Comparison of ENCODE assay signal across 27 cellular contexts in the genomic region with DNA sequence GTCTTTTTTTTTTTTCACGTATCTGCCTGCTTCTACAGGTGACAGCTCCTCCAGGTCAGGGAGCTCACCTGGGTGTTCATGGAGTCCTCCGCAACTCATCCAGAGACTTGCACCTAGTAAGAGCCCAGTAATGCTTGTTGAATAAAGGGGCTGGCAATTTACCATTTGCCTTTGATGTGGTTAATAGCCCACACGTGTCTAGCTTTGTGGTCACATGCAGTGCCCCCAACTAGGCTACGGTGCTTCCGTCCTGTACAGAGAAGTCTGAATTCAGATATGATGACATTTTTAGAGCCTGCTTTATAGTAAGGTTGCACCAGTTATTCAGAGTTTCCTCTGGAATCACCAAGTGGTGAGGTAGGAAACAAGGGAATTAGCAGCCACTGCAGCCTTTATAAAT.
DNase-seq lines count a peak whose midpoint lies in the region; ATAC-seq and TF ChIP-seq lines count a peak whose summit lies in the region.
"Had no signal": no experiment of that assay in that cellular context is flagged by ENCODE, and none has a peak within 500 bp of the region (broad histone marks: within the 10 kb centered on the region; RNA-seq: fewer than 3 reads in every experiment).

No MANE protein-coding gene starts in this region.

- in situ Hi-C loops in mammary epithelial cell (cut with MboI; ENCODE audit: low sequenced_read_pairs in 2 of 2) (no loop called here), HAP-1 (cut with MboI; ENCODE audit: low sequenced_read_pairs) (no loop called here)

- H3K27ac ChIP-seq in mammary epithelial cell (ENCODE audit: insufficient read depth, low read depth, low read length), result peak overlapping the region; percentile 42
- peak overlapping the region in 1 of 2 donors; percentile 15 for H3K27ac ChIP-seq in breast epithelium
- peak overlapping the region; percentile 12 for H3K27ac ChIP-seq in foreskin keratinocyte
- H3K27ac ChIP-seq: left ventricle myocardium inferior, right atrium auricular region had no signal

- TF ChIP-seq POLR2A in breast epithelium (IDR thresholded peaks at IDR 0.05), result no peak

- no peaks in the 10 kb centered on the region for H3K27me3 ChIP-seq in mammary epithelial cell (ENCODE audit: insufficient read depth, low read length)
- H3K27me3 ChIP-seq in breast epithelium, result no peaks in the 10 kb centered on the region
- no peaks in the 10 kb centered on the region for H3K27me3 ChIP-seq in foreskin keratinocyte
- H3K27me3 ChIP-seq in HAP-1 (ENCODE audit: low read depth), result no peaks in the 10 kb centered on the region
- H3K27me3 ChIP-seq: right atrium auricular region had no signal

- no peaks in the 10 kb centered on the region for H4K20me1 ChIP-seq in mammary epithelial cell (ENCODE audit: insufficient read depth, low read length)

- H3K36me3 ChIP-seq in mammary epithelial cell (ENCODE audit: insufficient read depth, low read length) (no peaks in the 10 kb centered on the region), breast epithelium (no peaks in the 10 kb centered on the region), HAP-1 (replicated peaks) (no peaks in the 10 kb centered on the region)
- H3K36me3 ChIP-seq: left ventricle myocardium inferior, right atrium auricular region had no signal

- peak overlapping the region; percentile 52 to 84 for H3K27ac Mint-ChIP-seq in stimulated activated naive CD8-positive, alpha-beta T cell treated with anti-CD3 and anti-CD28 coated beads, Interleukin-15, amount 100 ng/mL, for 72 hours
- H3K27ac Mint-ChIP-seq: activated CD4-positive, alpha-beta T cell treated with anti-CD3 and anti-CD28 coated beads, Interleukin-2, amount 10 ng/mL, durations not matched to agents 24 days and 14 days; activated T-helper 17 cell treated with anti-CD3 and anti-CD28 coated beads, Interleukin-2, amount 50 U/mL, for 72 hours; T-helper 17 cell had no signal

- no peaks in the 10 kb centered on the region for H3K79me2 ChIP-seq in mammary epithelial cell (ENCODE audit: insufficient read depth, low read length)

- no peak overlapping the region for H3K9ac ChIP-seq in mammary epithelial cell (ENCODE audit: insufficient read depth, low read length)

- ATAC-seq in foreskin keratinocyte (no peak), HG02588 (IDR thresholded peaks at IDR 0.05; ENCODE audit: unreplicated experiment) (no peak)
- ATAC-seq in stimulated activated naive CD8-positive, alpha-beta T cell treated with anti-CD3 and anti-CD28 coated beads, Interleukin-15, amount 100 ng/mL, for 72 hours, result peak; percentile 64
- ATAC-seq: T-helper 17 cell had no signal

- H3K4me3 ChIP-seq in mammary epithelial cell (replicated peaks in 1 of 3; ENCODE audit: insufficient read depth in 1 of 3, low read depth in 2 of 3, low read length in 3 of 3), result no peak overlapping the region
- no peak overlapping the region for H3K4me3 ChIP-seq in breast epithelium
- no peak overlapping the region for H3K4me3 ChIP-seq in HAP-1
- H3K4me3 ChIP-seq: left ventricle myocardium inferior, right atrium auricular region had no signal

- H3K4me1 ChIP-seq in mammary epithelial cell (ENCODE audit: insufficient read depth, low read length) (peaks cover 19% of the 10 kb centered on the region), breast epithelium (peaks cover 0 to 11% of the 10 kb centered on the region in 2 donors), foreskin keratinocyte (peaks cover 11% of the 10 kb centered on the region), HAP-1 (peaks cover 24% of the 10 kb centered on the region)

- H3K4me3 Mint-ChIP-seq in stimulated activated naive CD8-positive, alpha-beta T cell treated with anti-CD3 and anti-CD28 coated beads, Interleukin-15, amount 100 ng/mL, for 72 hours, result peak overlapping the region; percentile 38 to 50
- H3K4me3 Mint-ChIP-seq: activated CD4-positive, alpha-beta T cell treated with anti-CD3 and anti-CD28 coated beads, Interleukin-2, amount 10 ng/mL, durations not matched to agents 24 days and 14 days; activated T-helper 17 cell treated with anti-CD3 and anti-CD28 coated beads, Interleukin-2, amount 50 U/mL, for 72 hours; neural crest cell; T-helper 17 cell; type B pancreatic cell had no signal

- WGBS in mammary epithelial cell (ENCODE audit: low coverage, missing lambda C conversion rate), result 47% methylated on average over 5 of the region's 5 CpGs

- DNase-seq in mammary epithelial cell (no peak), breast epithelium (ENCODE audit: low spot score in 2 of 2) (no peak), SW480 (ENCODE audit: low spot score) (peak; percentile 96), foreskin keratinocyte (no peak), HAP-1 (ENCODE audit: low spot score in 2 of 2) (no peak), mucosa of gallbladder (ENCODE audit: low spot score) (no peak)
- DNase-seq in stimulated activated naive CD8-positive, alpha-beta T cell treated with anti-CD3 and anti-CD28 coated beads, Interleukin-15, amount 100 ng/mL, for 72 hours, result peak in 1 of 2 donors; percentile 21
- DNase-seq: activated CD4-positive, alpha-beta T cell treated with anti-CD3 and anti-CD28 coated beads, Interleukin-2, amount 10 ng/mL, durations not matched to agents 24 days and 14 days; cerebellar nuclear complex; COR-L47; GF-D8; glutamatergic neuron; HCEC 1CT; KG1; left ventricle myocardium inferior; midbrain; MM.1S; NCI-H1417 treated with DMSO at 0.1 percent for 48 hours; NCI-H2081; NCI-H2227 treated with DMSO at 0.1 percent for 48 hours; stimulated activated CD4-positive, alpha-beta T cell treated with anti-CD3 and anti-CD28 coated beads, Interleukin-2, amount 100 ng/mL, for 24 hours; T-helper 17 cell had no signal

- no peak overlapping the region for H2AFZ ChIP-seq in mammary epithelial cell (ENCODE audit: low read depth, low read length)

- dilution Hi-C loops in mammary epithelial cell (cut with HindIII; ENCODE audit: low sequenced_read_pairs), result no loop called here

- H3K9me3 Mint-ChIP-seq in stimulated activated naive CD8-positive, alpha-beta T cell treated with anti-CD3 and anti-CD28 coated beads, Interleukin-15, amount 100 ng/mL, for 72 hours, result peaks cover 0 to 3% of the 10 kb centered on the region in 2 donors
- H3K9me3 Mint-ChIP-seq: activated T-helper 17 cell treated with anti-CD3 and anti-CD28 coated beads, Interleukin-2, amount 50 U/mL, for 72 hours; neural crest cell; type B pancreatic cell had no signal

- TF ChIP-seq CTCF in mammary epithelial cell (conservative IDR thresholded peaks at IDR 0.05 in 1 of 2, IDR thresholded peaks at IDR 0.05 in 1 of 2; ENCODE audit: extremely low read depth in 1 of 2, insufficient read depth in 1 of 2, low read depth in 1 of 2, low read length in 2 of 2) (no peak), breast epithelium (IDR thresholded peaks at IDR 0.05) (no peak), foreskin keratinocyte (conservative IDR thresholded peaks at IDR 0.05) (no peak)

- BruUV-seq in mammary epithelial cell (replicated peaks; lab: Mats Ljungman, UMichigan), result no TSS peak

- H3K27me3 Mint-ChIP-seq in stimulated activated naive CD8-positive, alpha-beta T cell treated with anti-CD3 and anti-CD28 coated beads, Interleukin-15, amount 100 ng/mL, for 72 hours, result no peaks in the 10 kb centered on the region
- H3K27me3 Mint-ChIP-seq: activated CD4-positive, alpha-beta T cell treated with anti-CD3 and anti-CD28 coated beads, Interleukin-2, amount 10 ng/mL, durations not matched to agents 24 days and 14 days; activated T-helper 17 cell treated with anti-CD3 and anti-CD28 coated beads, Interleukin-2, amount 50 U/mL, for 72 hours; T-helper 17 cell; type B pancreatic cell had no signal

- CTCF ChIA-PET in mammary epithelial cell (lab: Charles Lee; ENCODE audit: low non-redundant PET), result interaction anchor here (1.2 kb wide), 1 partner anchor 220 kb away, joined by 11 read pairs; a partner anchor contains a TSS

- no peaks in the 10 kb centered on the region for H3K9me3 ChIP-seq in mammary epithelial cell (replicated peaks; ENCODE audit: insufficient read depth, low read length)
- no peaks in the 10 kb centered on the region for H3K9me3 ChIP-seq in breast epithelium
- H3K9me3 ChIP-seq in HAP-1, result no peaks in the 10 kb centered on the region
- H3K9me3 ChIP-seq: left ventricle myocardium inferior, right atrium auricular region had no signal

- peaks cover 59% of the 10 kb centered on the region for H3K4me1 Mint-ChIP-seq in stimulated activated naive CD8-positive, alpha-beta T cell treated with anti-CD3 and anti-CD28 coated beads, Interleukin-15, amount 100 ng/mL, for 72 hours

- H3K4me2 ChIP-seq in mammary epithelial cell (ENCODE audit: insufficient read depth, low read depth, low read length), result peak overlapping the region; percentile 41

- intact Hi-C loops in mammary epithelial cell (cut with micrococcal nuclease), result loop anchor here (2.0 to 5.0 kb wide), 2 partner anchors 32 to 114 kb away; no protein-coding TSS in a partner anchor
- intact Hi-C loops in breast epithelium (cut with DNase I; ENCODE audit: low total_unique reads), result no loop called here
